In genomic region chr11:57711414-57712255, GRCh38 we compare ENCODE assay signal across 8 cellular contexts. TPM values are rescaled to one million over a fixed set of nuclear protein-coding genes. Genes with fewer than 3 reads are reported as not detected.
A peak's percentile ranks its signal among the peaks of the same experiment; 100 is the strongest.
DNase-seq lines count a peak whose midpoint lies in the region; ATAC-seq and TF ChIP-seq lines count a peak whose summit lies in the region.

Gene MED19, minus strand, starts transcription at chr11:57712215. Its CDS starts 36 bp downstream, at chr11:57712179.

- TF ChIP-seq EP300 in stomach (IDR thresholded peaks at IDR 0.05) = no peak

- H3K4me3 Mint-ChIP-seq in activated T-helper 1 cell treated with anti-CD3 and anti-CD28 coated beads, Interleukin-12 subunit alpha, Interleukin-12 subunit beta, Interleukin-2, Interleukin-4 antibody, amounts not matched to agents 30 ng/mL and 10 ng/mL and 1 ng/mL, durations not matched to agents 14 hours and 24 hours and 36 hours = peak within 1 kb of the TSS; percentile 97
- H3K4me3 Mint-ChIP-seq in neural crest cell = peak within 1 kb of the TSS; percentile 94

- H3K27me3 ChIP-seq in stomach = no peaks in the 10 kb centered on the region

- H3K27ac Mint-ChIP-seq in activated T-helper 1 cell treated with anti-CD3 and anti-CD28 coated beads, Interleukin-12 subunit alpha, Interleukin-12 subunit beta, Interleukin-2, Interleukin-4 antibody, amounts not matched to agents 30 ng/mL and 10 ng/mL and 1 ng/mL, durations not matched to agents 14 hours and 24 hours and 36 hours = peak within 1 kb of the TSS; percentile 94
- peak within 1 kb of the TSS; percentile 98 for H3K27ac Mint-ChIP-seq in neural crest cell (ENCODE audit: unreplicated experiment)

- TF ChIP-seq POLR2A in stomach (IDR thresholded peaks at IDR 0.05) = no peak

- H3K27me3 Mint-ChIP-seq in activated T-helper 1 cell treated with anti-CD3 and anti-CD28 coated beads, Interleukin-12 subunit alpha, Interleukin-12 subunit beta, Interleukin-2, Interleukin-4 antibody, amounts not matched to agents 30 ng/mL and 10 ng/mL and 1 ng/mL, durations not matched to agents 14 hours and 24 hours and 36 hours (ENCODE audit: insufficient read depth) = no peaks in the 10 kb centered on the region
- H3K27me3 Mint-ChIP-seq in neural crest cell (ENCODE audit: low read depth) = no peaks in the 10 kb centered on the region

- peaks cover 22% of the 10 kb centered on the region for H3K36me3 Mint-ChIP-seq in activated T-helper 1 cell treated with anti-CD3 and anti-CD28 coated beads, Interleukin-12 subunit alpha, Interleukin-12 subunit beta, Interleukin-2, Interleukin-4 antibody, amounts not matched to agents 30 ng/mL and 10 ng/mL and 1 ng/mL, durations not matched to agents 14 hours and 24 hours and 36 hours (ENCODE audit: low read depth)
- H3K36me3 Mint-ChIP-seq in neural crest cell (ENCODE audit: low read depth) = peaks cover 5% of the 10 kb centered on the region

- peak within 1 kb of the TSS; percentile 91 to 94 (median 93) for H3K27ac ChIP-seq in stomach

- DNase-seq in DMS53 (lab: John Stamatoyannopoulos, UW) (peak; percentile 93), KG1 (lab: John Stamatoyannopoulos, UW) (peak; percentile 63), RPMI7951 (ENCODE audit: low read depth) (peak; percentile 73), fibroblast of mammary gland (ENCODE audit: low read depth) (peak; percentile 71), neural crest cell (ENCODE audit: low read depth, low spot score) (peak; percentile 76), stomach (peak; percentile 87)
- DNase-seq in activated T-helper 1 cell treated with anti-CD3 and anti-CD28 coated beads, Interleukin-12 subunit alpha, Interleukin-12 subunit beta, Interleukin-2, Interleukin-4 antibody, amounts not matched to agents 30 ng/mL and 10 ng/mL and 1 ng/mL, durations not matched to agents 14 hours and 24 hours and 36 hours (ENCODE audit: low spot score) = peak; percentile 74

- peaks cover 55% of the 10 kb centered on the region for H3K4me1 Mint-ChIP-seq in activated T-helper 1 cell treated with anti-CD3 and anti-CD28 coated beads, Interleukin-12 subunit alpha, Interleukin-12 subunit beta, Interleukin-2, Interleukin-4 antibody, amounts not matched to agents 30 ng/mL and 10 ng/mL and 1 ng/mL, durations not matched to agents 14 hours and 24 hours and 36 hours (ENCODE audit: low read depth)
- H3K4me1 Mint-ChIP-seq in neural crest cell = peaks cover 29% of the 10 kb centered on the region

- WGBS in stomach, 5 donors = 4 to 7% (median 5%) methylated on average over 35 to 51 of the region's 51 CpGs

- peaks cover 17 to 56% (median 47%) of the 10 kb centered on the region in 4 donors for H3K4me1 ChIP-seq in stomach

- H3K9me3 ChIP-seq in stomach = no peaks in the 10 kb centered on the region

- no peak for TF ChIP-seq CTCF in fibroblast of mammary gland (conservative IDR thresholded peaks at IDR 0.05; ENCODE audit: control insufficient read depth, insufficient read depth, low read depth, low read length)
- TF ChIP-seq CTCF in neural crest cell (conservative IDR thresholded peaks at IDR 0.05) = no peak
- TF ChIP-seq CTCF in stomach (IDR thresholded peaks at IDR 0.05) = no peak

- intact Hi-C loops in activated T-helper 1 cell treated with anti-CD3 and anti-CD28 coated beads, Interleukin-12 subunit alpha, Interleukin-12 subunit beta, Interleukin-2, Interleukin-4 antibody, amounts not matched to agents 30 ng/mL and 10 ng/mL and 1 ng/mL, durations not matched to agents 14 hours and 24 hours and 36 hours (cut with micrococcal nuclease) = loop anchor here (1.0 to 10.0 kb wide), 13 partner anchors 30 to 1843 kb away; partner anchors contain the start of genes CLP1, SELENOH, SSRP1 and TIMM10
- intact Hi-C loops in stomach (cut with DNase I; ENCODE audit: low total_unique reads) = no loop called here

- peak; percentile 51 for ATAC-seq in GM21723 (IDR thresholded peaks at IDR 0.05; ENCODE audit: unreplicated experiment)

- peaks cover 2 to 18% (median 6%) of the 10 kb centered on the region in 4 donors for H3K36me3 ChIP-seq in stomach

- peak within 1 kb of the TSS; percentile 100 for H3K4me3 ChIP-seq in fibroblast of mammary gland (ENCODE audit: control insufficient read depth, low read depth, low read length)
- H3K4me3 ChIP-seq in stomach = peak within 1 kb of the TSS; percentile 90 to 100 (median 97)

- no peaks in the 10 kb centered on the region for H3K9me3 Mint-ChIP-seq in activated T-helper 1 cell treated with anti-CD3 and anti-CD28 coated beads, Interleukin-12 subunit alpha, Interleukin-12 subunit beta, Interleukin-2, Interleukin-4 antibody, amounts not matched to agents 30 ng/mL and 10 ng/mL and 1 ng/mL, durations not matched to agents 14 hours and 24 hours and 36 hours
- H3K9me3 Mint-ChIP-seq in neural crest cell = no peaks in the 10 kb centered on the region

RNA-seq across cellular contexts. Expression of gene MED19, which starts in this region (rescaled TPM):
- 37.8 and 38.6 TPM in 2 replicates for total RNA-seq in RPMI7951 (2014; rRNA removed; shearing (Covaris generic))
- total RNA-seq in activated T-helper 1 cell treated with anti-CD3 and anti-CD28 coated beads, Interleukin-12 subunit alpha, Interleukin-12 subunit beta, Interleukin-2, Interleukin-4 antibody, amounts not matched to agents 30 ng/mL and 10 ng/mL and 1 ng/mL, durations not matched to agents 14 hours and 24 hours and 36 hours = 14.9 TPM in 2 replicates
- total RNA-seq in neural crest cell = 24.1 and 24.7 TPM in 2 replicates
- total RNA-seq in stomach = 10 to 100 TPM in 3 of 5 donors, 1 to 10 TPM in 1, not detected in 1; 4.4 to 31.7 (median 18.8) TPM
- 10 to 100 TPM; 14.2 to 23.2 (median 16.8) TPM for polyA plus RNA-seq in stomach

Comparison
In these comparisons a context has a peak if more than half of its experiments do, and no peak if none do; other contexts are left out.
1. Peak in every context shown above with its lines: DNase-seq, ATAC-seq, H3K4me3 ChIP-seq and H3K27ac ChIP-seq.